17 cellular contexts compared by ENCODE assay signal in the genomic region with DNA sequence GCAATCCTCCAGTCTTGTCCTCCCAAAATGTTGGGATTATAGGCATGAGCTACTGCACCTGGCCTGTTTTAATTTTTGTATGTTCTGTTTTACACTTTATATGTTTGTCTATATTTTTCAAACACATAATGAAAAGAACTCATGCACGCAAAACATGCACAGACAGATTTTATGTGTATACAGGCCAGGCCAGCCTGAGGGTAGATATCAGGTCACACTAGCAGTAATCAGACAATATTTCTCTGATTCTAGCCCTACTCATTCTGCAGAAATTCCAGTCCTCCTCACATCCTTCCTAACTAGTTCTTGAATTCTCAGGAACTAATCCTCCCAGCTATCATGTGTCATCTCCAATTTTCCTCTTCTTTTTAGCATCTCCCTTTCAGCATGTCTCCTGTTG. TPM values are rescaled to one million over a fixed set of nuclear protein-coding genes. Genes with fewer than 3 reads are reported as not detected.
DNase-seq lines count a peak whose midpoint lies in the region; FAIRE-seq and TF ChIP-seq lines count a peak whose summit lies in the region.
"Had no signal": no experiment of that assay in that cellular context is flagged by ENCODE, and none has a peak within 500 bp of the region (broad histone marks: within the 10 kb centered on the region; RNA-seq: fewer than 3 reads in every experiment).

No MANE protein-coding gene starts in this region.

- peaks cover 4% of the 10 kb centered on the region for H3K9me1 ChIP-seq in keratinocyte (ENCODE audit: control insufficient read depth, extremely low read depth, insufficient read depth, low read length)

- dilution Hi-C loops in keratinocyte (cut with MboI; ENCODE audit: extremely low pct_ligation_motif_present, low sequenced_read_pairs): no loop called here

- DNase-seq in keratinocyte (ENCODE audit: low read depth, low spot score) (no peak), type B pancreatic cell (ENCODE audit: extremely low spot score, unreplicated experiment) (no peak), retina (no peak), erythroblast (lab: John Stamatoyannopoulos, UW) (no peak)
- DNase-seq: C1 segment of cervical spinal cord; Calu3; CD4-positive, alpha-beta memory T cell; COR-L47; DMS53; GF-D8; H9; HFFc6 had no signal

- H3K4me1 Mint-ChIP-seq in type B pancreatic cell (ENCODE audit: unreplicated experiment): peaks cover 10% of the 10 kb centered on the region
- H3K4me1 Mint-ChIP-seq: CD4-positive, alpha-beta memory T cell had no signal

- no peak overlapping the region for H2AFZ ChIP-seq in keratinocyte (ENCODE audit: control insufficient read depth, low read length)
- H2AFZ ChIP-seq: GM23338 had no signal

- TF ChIP-seq CTCF in HEK293 (tag by site-specific recombination; IDR thresholded peaks at IDR 0.05): no peak
- no peak for TF ChIP-seq CTCF in VCaP (conservative IDR thresholded peaks at IDR 0.05)
- no peak for TF ChIP-seq CTCF in keratinocyte (optimal IDR thresholded peaks at IDR 0.05 in 1 of 3, IDR thresholded peaks at IDR 0.05 in 1 of 3, conservative IDR thresholded peaks at IDR 0.05 in 1 of 3; ENCODE audit: extremely low read depth in 1 of 3, insufficient read depth in 2 of 3, low read length in 3 of 3)
- TF ChIP-seq CTCF in type B pancreatic cell (conservative IDR thresholded peaks at IDR 0.05): no peak

- POLR2A ChIA-PET in HEK293 (lab: Yijun Ruan, JAX): interaction anchor here (0.6 kb wide), 1 partner anchor 34 kb away, joined by 3 read pairs; no protein-coding TSS in a partner anchor

- H3K36me3 ChIP-seq in HEK293 (ENCODE audit: control insufficient read depth in 2 of 2, insufficient read depth in 1 of 2, low read length in 2 of 2) (no peaks in the 10 kb centered on the region), keratinocyte (ENCODE audit: control insufficient read depth in 2 of 2, extremely low read depth in 1 of 2, insufficient read depth in 2 of 2, low read length in 2 of 2) (no peaks in the 10 kb centered on the region)

- H3K9me3 ChIP-seq in HEK293 (ENCODE audit: control insufficient read depth, insufficient read depth, low read depth, low read length) (no peaks in the 10 kb centered on the region), keratinocyte (ENCODE audit: control insufficient read depth, low read depth, low read length) (no peaks in the 10 kb centered on the region)

- TF ChIP-seq POLR2A in erythroblast (IDR thresholded peaks at IDR 0.05; ENCODE audit: low read length): no peak

- H4K20me1 ChIP-seq in keratinocyte (ENCODE audit: control insufficient read depth, extremely low read depth, insufficient read depth, low read length): no peaks in the 10 kb centered on the region

- no peaks in the 10 kb centered on the region for H3K9me3 Mint-ChIP-seq in type B pancreatic cell
- H3K9me3 Mint-ChIP-seq: CD4-positive, alpha-beta memory T cell; GM23338; H9; HFFc6 had no signal

- no peaks in the 10 kb centered on the region for H3K27me3 ChIP-seq in keratinocyte (ENCODE audit: control insufficient read depth, extremely low read depth, insufficient read depth, low read length)

- CTCF ChIA-PET in HEK293 (lab: Yijun Ruan, JAX): interaction anchor here (1.5 kb wide), 1 partner anchor 8 kb away, joined by 5 read pairs; no protein-coding TSS in a partner anchor

- H3K4me2 ChIP-seq in keratinocyte (ENCODE audit: control insufficient read depth, extremely low read depth, insufficient read depth, low read depth, low read length): peak overlapping the region; percentile 46
- H3K4me2 ChIP-seq: GM23338 had no signal

- H3K36me3 Mint-ChIP-seq in type B pancreatic cell: no peaks in the 10 kb centered on the region
- H3K36me3 Mint-ChIP-seq: CD4-positive, alpha-beta memory T cell had no signal

- no peak overlapping the region for H3K4me3 Mint-ChIP-seq in type B pancreatic cell
- H3K4me3 Mint-ChIP-seq: CD4-positive, alpha-beta memory T cell; GM23338; H9; HFFc6 had no signal

- H3K9ac ChIP-seq in keratinocyte (ENCODE audit: control insufficient read depth, extremely low read depth, insufficient read depth, low read length): no peak overlapping the region

- no peaks in the 10 kb centered on the region for H3K4me1 ChIP-seq in HEK293 (ENCODE audit: control insufficient read depth, insufficient read depth, low read length)
- peaks cover 40% of the 10 kb centered on the region for H3K4me1 ChIP-seq in keratinocyte (ENCODE audit: control insufficient read depth, extremely low read depth, insufficient read depth, low read length)

- peak; percentile 71 for FAIRE-seq in keratinocyte (lab: Jason Lieb, UNC)
- FAIRE-seq: GM12891, GM18507 had no signal

- H3K27me3 Mint-ChIP-seq in type B pancreatic cell: no peaks in the 10 kb centered on the region
- H3K27me3 Mint-ChIP-seq: CD4-positive, alpha-beta memory T cell had no signal

- no peaks in the 10 kb centered on the region for H3K79me2 ChIP-seq in keratinocyte (ENCODE audit: control insufficient read depth, insufficient read depth, low read length)

- H3K27ac Mint-ChIP-seq in type B pancreatic cell: peak overlapping the region; percentile 4
- H3K27ac Mint-ChIP-seq: CD4-positive, alpha-beta memory T cell; GM23338; H9; HFFc6 had no signal

- H3K27ac ChIP-seq in HEK293 (ENCODE audit: extremely low read depth, low read depth, low read length) (no peak overlapping the region), VCaP (peak overlapping the region; percentile 90), keratinocyte (ENCODE audit: control insufficient read depth, insufficient read depth, low read length) (no peak overlapping the region)

- H3K4me3 ChIP-seq in HEK293 (ENCODE audit: low read depth, low read length) (no peak overlapping the region), keratinocyte (ENCODE audit: control insufficient read depth in 2 of 3, extremely low read depth in 1 of 3, insufficient read depth in 2 of 3, low read depth in 1 of 3, low read length in 3 of 3) (no peak overlapping the region)
- H3K4me3 ChIP-seq: GM23338 had no signal

TF ChIP-seq in HEK293, 187 proteins besides CTCF, POLR2A, EP300 and RAD21 (continues in another document):
- TF ChIP-seq ZNF549 (tag by site-specific recombination; IDR thresholded peaks at IDR 0.05): no peak
- TF ChIP-seq, protein P1, sequence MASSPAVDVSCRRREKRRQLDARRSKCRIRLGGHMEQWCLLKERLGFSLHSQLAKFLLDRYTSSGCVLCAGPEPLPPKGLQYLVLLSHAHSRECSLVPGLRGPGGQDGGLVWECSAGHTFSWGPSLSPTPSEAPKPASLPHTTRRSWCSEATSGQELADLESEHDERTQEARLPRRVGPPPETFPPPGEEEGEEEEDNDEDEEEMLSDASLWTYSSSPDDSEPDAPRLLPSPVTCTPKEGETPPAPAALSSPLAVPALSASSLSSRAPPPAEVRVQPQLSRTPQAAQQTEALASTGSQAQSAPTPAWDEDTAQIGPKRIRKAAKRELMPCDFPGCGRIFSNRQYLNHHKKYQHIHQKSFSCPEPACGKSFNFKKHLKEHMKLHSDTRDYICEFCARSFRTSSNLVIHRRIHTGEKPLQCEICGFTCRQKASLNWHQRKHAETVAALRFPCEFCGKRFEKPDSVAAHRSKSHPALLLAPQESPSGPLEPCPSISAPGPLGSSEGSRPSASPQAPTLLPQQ (tag by site-specific recombination; IDR thresholded peaks at IDR 0.05): no peak
- TF ChIP-seq, protein P2, sequence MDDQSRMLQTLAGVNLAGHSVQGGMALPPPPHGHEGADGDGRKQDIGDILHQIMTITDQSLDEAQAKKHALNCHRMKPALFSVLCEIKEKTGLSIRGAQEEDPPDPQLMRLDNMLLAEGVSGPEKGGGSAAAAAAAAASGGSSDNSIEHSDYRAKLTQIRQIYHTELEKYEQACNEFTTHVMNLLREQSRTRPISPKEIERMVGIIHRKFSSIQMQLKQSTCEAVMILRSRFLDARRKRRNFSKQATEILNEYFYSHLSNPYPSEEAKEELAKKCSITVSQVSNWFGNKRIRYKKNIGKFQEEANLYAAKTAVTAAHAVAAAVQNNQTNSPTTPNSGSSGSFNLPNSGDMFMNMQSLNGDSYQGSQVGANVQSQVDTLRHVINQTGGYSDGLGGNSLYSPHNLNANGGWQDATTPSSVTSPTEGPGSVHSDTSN (CRISPR knock-in tag; IDR thresholded peaks at IDR 0.05): no peak
- TF ChIP-seq WT1 (tag by site-specific recombination; IDR thresholded peaks at IDR 0.05): no peak
- TF ChIP-seq ZNF140 (tag by site-specific recombination; IDR thresholded peaks at IDR 0.05): no peak
- TF ChIP-seq, protein P3, sequence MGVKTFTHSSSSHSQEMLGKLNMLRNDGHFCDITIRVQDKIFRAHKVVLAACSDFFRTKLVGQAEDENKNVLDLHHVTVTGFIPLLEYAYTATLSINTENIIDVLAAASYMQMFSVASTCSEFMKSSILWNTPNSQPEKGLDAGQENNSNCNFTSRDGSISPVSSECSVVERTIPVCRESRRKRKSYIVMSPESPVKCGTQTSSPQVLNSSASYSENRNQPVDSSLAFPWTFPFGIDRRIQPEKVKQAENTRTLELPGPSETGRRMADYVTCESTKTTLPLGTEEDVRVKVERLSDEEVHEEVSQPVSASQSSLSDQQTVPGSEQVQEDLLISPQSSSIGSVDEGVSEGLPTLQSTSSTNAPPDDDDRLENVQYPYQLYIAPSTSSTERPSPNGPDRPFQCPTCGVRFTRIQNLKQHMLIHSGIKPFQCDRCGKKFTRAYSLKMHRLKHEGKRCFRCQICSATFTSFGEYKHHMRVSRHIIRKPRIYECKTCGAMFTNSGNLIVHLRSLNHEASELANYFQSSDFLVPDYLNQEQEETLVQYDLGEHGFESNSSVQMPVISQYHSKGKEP (tag by site-specific recombination; IDR thresholded peaks at IDR 0.05): peak; percentile 75
- TF ChIP-seq ZSCAN30 (tag by site-specific recombination; IDR thresholded peaks at IDR 0.05): no peak

RNA-seq across cellular contexts. Expression of a gene that starts 27.8 kb away (rescaled TPM):
- 20.8 to 40.3 TPM (median 29.1 TPM) in 3 replicates for polyA plus RNA-seq in keratinocyte
- polyA plus RNA-seq in keratinocyte (2011; ENCODE audit: low read depth): 91.3 TPM
- polyA plus RNA-seq in keratinocyte (2011; cell fraction: cytosol; rRNA removed): 12.3 and 21.0 TPM in 2 replicates
- polyA plus RNA-seq in keratinocyte (2011; cell fraction: nucleus; rRNA removed): 15.2 and 17.6 TPM in 2 replicates
- 69.9 and 79.4 TPM in 2 replicates for polyA plus RNA-seq in keratinocyte (2012; ENCODE audit: low replicate concordance)
- polyA minus RNA-seq in keratinocyte: 31.6 to 64.3 TPM (median 62.2 TPM) in 3 replicates
- 30.5 TPM for polyA minus RNA-seq in keratinocyte (2011; cell fraction: cytosol; rRNA and poly(A)+ RNA removed)
- 9.3 and 9.9 TPM in 2 replicates for polyA minus RNA-seq in keratinocyte (2011; cell fraction: nucleus; rRNA and poly(A)+ RNA removed)
- 195 and 217 TPM in 2 replicates for total RNA-seq in type B pancreatic cell (ENCODE audit: low replicate concordance)

RNA-seq across cellular contexts. Expression of a gene that starts 35.8 kb away (rescaled TPM):
- 3.3 to 4.7 TPM (median 4.0 TPM) in 3 replicates for polyA plus RNA-seq in keratinocyte
- polyA plus RNA-seq in keratinocyte (2011; ENCODE audit: low read depth): 0.92 TPM
- 2.4 and 3.8 TPM in 2 replicates for polyA plus RNA-seq in keratinocyte (2011; cell fraction: cytosol; rRNA removed)
- polyA plus RNA-seq in keratinocyte (2011; cell fraction: nucleus; rRNA removed): 7.7 and 10.0 TPM in 2 replicates
- 2.2 and 4.6 TPM in 2 replicates for polyA plus RNA-seq in keratinocyte (2012; ENCODE audit: low replicate concordance)
- polyA minus RNA-seq in keratinocyte: 2.0 to 6.8 TPM (median 4.9 TPM) in 3 replicates
- polyA minus RNA-seq in keratinocyte (2011; cell fraction: cytosol; rRNA and poly(A)+ RNA removed): 6.9 TPM
- 10.4 and 13.7 TPM in 2 replicates for polyA minus RNA-seq in keratinocyte (2011; cell fraction: nucleus; rRNA and poly(A)+ RNA removed)
- total RNA-seq in type B pancreatic cell (ENCODE audit: low replicate concordance): 9.9 and 11.8 TPM in 2 replicates
- polyA plus RNA-seq: CD4-positive, alpha-beta memory T cell had no signal
